25 cellular contexts compared by ENCODE assay signal in the genomic region with DNA sequence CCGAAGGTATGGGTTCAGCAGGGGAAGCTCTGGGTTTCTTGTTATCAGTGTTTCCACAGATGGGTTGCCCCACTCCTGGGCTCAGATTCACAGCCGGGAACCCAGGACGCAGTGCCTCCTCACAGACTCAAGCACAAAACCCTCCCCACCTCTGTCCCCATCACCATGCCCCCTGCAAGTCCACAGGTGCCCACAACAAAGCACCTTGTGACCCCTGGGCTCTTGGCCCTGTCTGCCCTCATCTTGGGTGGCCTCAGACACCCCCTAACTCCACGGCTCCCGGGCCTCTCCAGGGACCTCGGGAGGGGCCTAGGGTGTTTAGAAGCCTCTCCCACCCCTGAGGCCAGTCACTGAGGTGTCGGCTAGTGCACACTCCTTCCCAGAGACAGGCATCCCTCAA.
"Had no signal": no experiment of that assay in that cellular context is flagged by ENCODE, and none has a peak within 500 bp of the region (broad histone marks: within the 10 kb centered on the region; RNA-seq: fewer than 3 reads in every experiment).

No MANE protein-coding gene starts in this region.

- H3K27me3 Mint-ChIP-seq: type B pancreatic cell had no signal

- H3K36me3 Mint-ChIP-seq: immature natural killer cell; natural killer cell; stimulated activated effector memory CD8-positive, alpha-beta T cell treated with anti-CD3 and anti-CD28 coated beads, Interleukin-12 subunit alpha, Interleukin-12 subunit beta, amount 100 ng/mL, for 72 hours; type B pancreatic cell had no signal

- H3K27ac Mint-ChIP-seq: immature natural killer cell; natural killer cell; stimulated activated effector memory CD8-positive, alpha-beta T cell treated with anti-CD3 and anti-CD28 coated beads, Interleukin-12 subunit alpha, Interleukin-12 subunit beta, amount 100 ng/mL, for 72 hours; type B pancreatic cell had no signal

- H3K4me1 Mint-ChIP-seq: immature natural killer cell; natural killer cell; stimulated activated effector memory CD8-positive, alpha-beta T cell treated with anti-CD3 and anti-CD28 coated beads, Interleukin-12 subunit alpha, Interleukin-12 subunit beta, amount 100 ng/mL, for 72 hours had no signal

- DNase-seq: dermis blood vessel endothelial cell; effector memory CD4-positive, alpha-beta T cell; erythroblast; esophagus squamous epithelium; foreskin melanocyte; glutamatergic neuron; heart right ventricle; hippocampal formation; immature natural killer cell; kidney glomerular epithelial cell; left colon; left ventricle myocardium inferior; lower lobe of right lung; natural killer cell; occipital lobe; right lobe of liver; stimulated activated CD4-positive, alpha-beta T cell treated with anti-CD3 and anti-CD28 coated beads, Interleukin-2, amount 100 ng/mL, for 24 hours; stimulated activated CD4-positive, alpha-beta T cell treated with anti-CD3 and anti-CD28 coated beads, Interleukin-4, amount 100 ng/mL, for 24 hours; stimulated activated naive CD8-positive, alpha-beta T cell treated with anti-CD3 and anti-CD28 coated beads, Interleukin-15, Interleukin-2, amounts not matched to agents 100 U/mL and 50 U/mL, for 24 hours; substantia nigra; testis; tibial artery had no signal

- H3K9me3 Mint-ChIP-seq: stimulated activated effector memory CD8-positive, alpha-beta T cell treated with anti-CD3 and anti-CD28 coated beads, Interleukin-12 subunit alpha, Interleukin-12 subunit beta, amount 100 ng/mL, for 72 hours had no signal

- H3K4me3 Mint-ChIP-seq: immature natural killer cell; natural killer cell; stimulated activated effector memory CD8-positive, alpha-beta T cell treated with anti-CD3 and anti-CD28 coated beads, Interleukin-12 subunit alpha, Interleukin-12 subunit beta, amount 100 ng/mL, for 72 hours; type B pancreatic cell had no signal

- ATAC-seq: heart right ventricle; left colon; lower lobe of right lung; natural killer cell; pancreas; right lobe of liver; stimulated activated effector memory CD8-positive, alpha-beta T cell treated with anti-CD3 and anti-CD28 coated beads, Interleukin-12 subunit alpha, Interleukin-12 subunit beta, amount 100 ng/mL, for 72 hours; stimulated activated naive CD8-positive, alpha-beta T cell treated with anti-CD3 and anti-CD28 coated beads, Interleukin-15, Interleukin-2, amounts not matched to agents 100 U/mL and 50 U/mL, for 24 hours had no signal
